28 cellular contexts compared by ENCODE assay signal in genomic region chr5:89711526-89711925, GRCh38.
"Had no signal": no experiment of that assay in that cellular context is flagged by ENCODE, and none has a peak within 500 bp of the region (broad histone marks: within the 10 kb centered on the region; RNA-seq: fewer than 3 reads in every experiment).

No MANE protein-coding gene starts in this region.

- H3K4me3 Mint-ChIP-seq: immature natural killer cell; naive thymus-derived CD8-positive, alpha-beta T cell; nephron; neural progenitor cell; stimulated activated naive B cell treated with anti-CD40 and anti-IgM and Interleukin-4, amounts not matched to agents 10 μg/mL and 1 μg/mL and 100 μg/mL, for 72 hours had no signal

- H3K9me3 ChIP-seq: left lung, lower lobe of right lung, neutrophil, ovary, right atrium auricular region, stomach, testis, thyroid gland, upper lobe of right lung had no signal

- H3K9me3 Mint-ChIP-seq: nephron; neural progenitor cell; stimulated activated naive B cell treated with anti-CD40 and anti-IgM and Interleukin-4, amounts not matched to agents 10 μg/mL and 1 μg/mL and 100 μg/mL, for 72 hours had no signal

- DNase-seq: hypothalamus; immature natural killer cell; kidney; left colon; left lung; lower lobe of right lung; mammary epithelial cell; naive thymus-derived CD8-positive, alpha-beta T cell; ovary; stimulated activated CD4-positive, alpha-beta T cell treated with anti-CD3 and anti-CD28 coated beads, Interleukin-12 subunit alpha, Interleukin-12 subunit beta, amount 100 ng/mL, for 4 hours; stimulated activated CD4-positive, alpha-beta T cell treated with anti-CD3 and anti-CD28 coated beads, Interleukin-15, amount 100 ng/mL, for 24 hours; stimulated activated CD4-positive, alpha-beta T cell treated with anti-CD3 and anti-CD28 coated beads, Interleukin-2, amount 100 ng/mL, for 24 hours; stimulated activated CD4-positive, alpha-beta T cell treated with anti-CD3 and anti-CD28 coated beads, Interleukin-4, amount 100 ng/mL, for 1 hour; stimulated activated naive B cell treated with anti-CD40 and anti-IgM and Interleukin-4, amounts not matched to agents 10 μg/mL and 1 μg/mL and 100 μg/mL, for 72 hours; stimulated activated naive CD8-positive, alpha-beta T cell treated with anti-CD3 and anti-CD28 coated beads, Interleukin-15, Interleukin-2, amounts not matched to agents 100 U/mL and 50 U/mL, for 24 hours; stomach; testis; thyroid gland; trophoblast cell; upper lobe of right lung had no signal

- H3K36me3 ChIP-seq: left lung, lower lobe of right lung, neural progenitor cell, neutrophil, ovary, right atrium auricular region, stomach, thyroid gland, upper lobe of right lung had no signal

- FAIRE-seq: islet of Langerhans, kidney, urothelium cell line had no signal

- H3K4me3 ChIP-seq: left lung, lower lobe of right lung, neural progenitor cell, ovary, right atrium auricular region, skin epidermis, stomach, testis, thyroid gland, upper lobe of right lung had no signal

- H3K27me3 ChIP-seq: left lung, neural progenitor cell, neutrophil, ovary, right atrium auricular region, stomach, testis, thyroid gland, upper lobe of right lung had no signal

- H3K9ac ChIP-seq: neural progenitor cell had no signal

- H3K27me3 Mint-ChIP-seq: progenitor cell of endocrine pancreas had no signal

- H3K27ac ChIP-seq: left lung, lower lobe of right lung, neural progenitor cell, neutrophil, ovary, right atrium auricular region, skin epidermis, stomach, testis, thyroid gland, upper lobe of right lung had no signal

- H3K27ac Mint-ChIP-seq: naive thymus-derived CD8-positive, alpha-beta T cell; nephron; neural progenitor cell; progenitor cell of endocrine pancreas; stimulated activated naive B cell treated with anti-CD40 and anti-IgM and Interleukin-4, amounts not matched to agents 10 μg/mL and 1 μg/mL and 100 μg/mL, for 72 hours had no signal

- H3K36me3 Mint-ChIP-seq: immature natural killer cell; naive thymus-derived CD8-positive, alpha-beta T cell; neural progenitor cell; stimulated activated naive B cell treated with anti-CD40 and anti-IgM and Interleukin-4, amounts not matched to agents 10 μg/mL and 1 μg/mL and 100 μg/mL, for 72 hours had no signal

- H3K4me1 Mint-ChIP-seq: immature natural killer cell had no signal

- H3K4me1 ChIP-seq: left lung, lower lobe of right lung, right atrium auricular region, stomach, testis, thyroid gland, upper lobe of right lung had no signal

- H3K4me2 ChIP-seq: neural progenitor cell had no signal
